Comparison of ENCODE assay signal across 8 cellular contexts in the genomic region with DNA sequence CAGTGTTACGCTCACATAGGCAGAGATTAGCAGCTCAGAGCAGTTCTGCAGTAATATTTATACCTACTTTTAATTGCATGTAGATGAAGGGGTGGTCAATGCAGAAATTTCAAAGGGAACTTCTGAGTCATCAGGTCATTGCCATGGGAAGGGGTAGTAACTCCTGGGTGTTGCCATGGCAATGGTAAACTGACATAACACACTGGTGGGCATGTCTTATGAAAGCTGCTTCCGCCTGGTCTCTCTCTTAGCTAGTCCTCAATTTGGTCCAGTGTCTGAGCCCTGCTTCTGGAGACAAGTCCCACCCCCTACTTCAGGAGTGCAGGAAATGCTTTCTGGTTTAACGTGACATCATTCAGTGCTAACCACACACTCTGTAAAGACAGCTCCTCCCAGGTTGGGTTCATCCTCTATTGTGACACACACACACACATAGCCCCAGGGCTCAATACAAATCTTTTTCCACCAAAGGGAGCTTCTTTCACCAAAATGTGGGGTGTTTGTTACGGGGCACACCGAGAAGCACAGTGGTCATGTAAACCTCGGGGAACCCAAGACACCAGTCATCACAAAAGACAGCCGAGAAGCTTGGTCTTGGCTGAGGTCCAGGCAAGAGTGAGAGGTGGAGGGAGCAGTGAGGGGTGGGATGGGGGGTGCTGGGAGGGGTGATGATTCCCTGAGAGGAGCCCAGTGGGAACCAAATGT.
DNase-seq lines count a peak whose midpoint lies in the region; ATAC-seq and TF ChIP-seq lines count a peak whose summit lies in the region.

No MANE protein-coding gene starts in this region.

- no peaks in the 10 kb centered on the region for H3K9me3 ChIP-seq in smooth muscle cell (replicated peaks; ENCODE audit: low read depth)
- no peaks in the 10 kb centered on the region for H3K9me3 ChIP-seq in WERI-Rb-1 (ENCODE audit: severe bottlenecking)

- POLR2A ChIA-PET in activated CD4-positive, alpha-beta T cell treated with anti-CD3 and anti-CD28 coated beads, Interleukin-2, amount 10 ng/mL, durations not matched to agents 7 days and 5 days (lab: Charles Lee): interaction anchor here (0.6 to 0.8 kb wide), 2 partner anchors 47 to 450 kb away, joined by 3 read pairs; no protein-coding TSS in a partner anchor

- peaks cover 10% of the 10 kb centered on the region for H3K27me3 Mint-ChIP-seq in activated CD4-positive, alpha-beta T cell treated with anti-CD3 and anti-CD28 coated beads, Interleukin-2, amount 10 ng/mL, durations not matched to agents 7 days and 5 days

- peaks cover 5% of the 10 kb centered on the region for H3K36me3 Mint-ChIP-seq in activated CD4-positive, alpha-beta T cell treated with anti-CD3 and anti-CD28 coated beads, Interleukin-2, amount 10 ng/mL, durations not matched to agents 7 days and 5 days (ENCODE audit: low read depth)

- no peak overlapping the region for H2AFZ ChIP-seq in smooth muscle cell (ENCODE audit: low read depth)

- 65% methylated on average over 7 of the region's 7 CpGs for WGBS in smooth muscle cell (ENCODE audit: low lambda C conversion rate)

- peak overlapping the region; percentile 52 for H3K4me2 ChIP-seq in smooth muscle cell

- peak overlapping the region; percentile 91 for H3K27ac Mint-ChIP-seq in activated CD4-positive, alpha-beta T cell treated with anti-CD3 and anti-CD28 coated beads, Interleukin-2, amount 10 ng/mL, durations not matched to agents 7 days and 5 days

- H3F3A ChIP-seq in smooth muscle cell (ENCODE audit: low read depth): peaks cover 2% of the 10 kb centered on the region

- no peaks in the 10 kb centered on the region for H4K20me1 ChIP-seq in smooth muscle cell (ENCODE audit: low read depth)

- H3K36me3 ChIP-seq in smooth muscle cell (ENCODE audit: low read depth) (no peaks in the 10 kb centered on the region), WERI-Rb-1 (no peaks in the 10 kb centered on the region)

- peak overlapping the region; percentile 51 for H3K4me3 Mint-ChIP-seq in activated CD4-positive, alpha-beta T cell treated with anti-CD3 and anti-CD28 coated beads, Interleukin-2, amount 10 ng/mL, durations not matched to agents 7 days and 5 days

- H3K27me3 ChIP-seq in smooth muscle cell (ENCODE audit: low read depth) (no peaks in the 10 kb centered on the region), WERI-Rb-1 (ENCODE audit: insufficient read depth, low read depth, severe bottlenecking) (no peaks in the 10 kb centered on the region)

- TF ChIP-seq CTCF in smooth muscle cell (IDR thresholded peaks at IDR 0.05; ENCODE audit: borderline replicate concordance, insufficient read depth, poor library complexity, severe bottlenecking): no peak
- TF ChIP-seq CTCF in WERI-Rb-1 (IDR thresholded peaks at IDR 0.05; ENCODE audit: low read depth, low read length): no peak

- peaks cover 12% of the 10 kb centered on the region for H3K9me3 Mint-ChIP-seq in activated CD4-positive, alpha-beta T cell treated with anti-CD3 and anti-CD28 coated beads, Interleukin-2, amount 10 ng/mL, durations not matched to agents 7 days and 5 days

- ATAC-seq in GM21717 (IDR thresholded peaks at IDR 0.05; ENCODE audit: unreplicated experiment): peak; percentile 68
- ATAC-seq in esophagus mucosa: peak; percentile 87

- H3K4me3 ChIP-seq in smooth muscle cell: no peak overlapping the region
- no peak overlapping the region for H3K4me3 ChIP-seq in WERI-Rb-1 (ENCODE audit: low read depth, low read length)

- no peaks in the 10 kb centered on the region for H3K79me2 ChIP-seq in smooth muscle cell (ENCODE audit: low read depth)

- CTCF ChIA-PET in activated CD4-positive, alpha-beta T cell treated with anti-CD3 and anti-CD28 coated beads, Interleukin-2, amount 10 ng/mL, durations not matched to agents 7 days and 5 days (lab: Charles Lee): interaction anchor here (0.6 to 1.5 kb wide), 9 partner anchors 8 to 940 kb away, joined by 3 to 5 read pairs (median 3); no protein-coding TSS in a partner anchor

- H3K27ac ChIP-seq in smooth muscle cell (ENCODE audit: low read depth): peak overlapping the region; percentile 76
- H3K27ac ChIP-seq in WERI-Rb-1: no peak overlapping the region

- peaks cover 6% of the 10 kb centered on the region for H3K4me1 ChIP-seq in smooth muscle cell (ENCODE audit: low read depth)

- DNase-seq in GM04503 (ENCODE audit: low read depth) (peak; percentile 67), M059J (ENCODE audit: low read depth) (peak; percentile 96), smooth muscle cell (lab: John Stamatoyannopoulos, UW; ENCODE audit: unreplicated experiment) (no peak), OCI-M2 (lab: John Stamatoyannopoulos, UW; ENCODE audit: unreplicated experiment) (no peak), WERI-Rb-1 (no peak)
- DNase-seq in activated CD4-positive, alpha-beta T cell treated with anti-CD3 and anti-CD28 coated beads, Interleukin-2, amount 10 ng/mL, durations not matched to agents 7 days and 5 days: peak; percentile 79

- H3K9ac ChIP-seq in smooth muscle cell (ENCODE audit: low read depth): peak overlapping the region; percentile 67

- peaks cover 31% of the 10 kb centered on the region for H3K4me1 Mint-ChIP-seq in activated CD4-positive, alpha-beta T cell treated with anti-CD3 and anti-CD28 coated beads, Interleukin-2, amount 10 ng/mL, durations not matched to agents 7 days and 5 days

Comparison
In these comparisons a context has a peak if more than half of its experiments do, and no peak if none do; other contexts are left out.
1. DNase-seq: peak in GM04503 (single experiment), M059J (single experiment) and activated CD4-positive, alpha-beta T cell treated with anti-CD3 and anti-CD28 coated beads, Interleukin-2, amount 10 ng/mL, durations not matched to agents 7 days and 5 days (single experiment); none in smooth muscle cell (single experiment), OCI-M2 (single experiment) and WERI-Rb-1 (single experiment).